In the genomic region with DNA sequence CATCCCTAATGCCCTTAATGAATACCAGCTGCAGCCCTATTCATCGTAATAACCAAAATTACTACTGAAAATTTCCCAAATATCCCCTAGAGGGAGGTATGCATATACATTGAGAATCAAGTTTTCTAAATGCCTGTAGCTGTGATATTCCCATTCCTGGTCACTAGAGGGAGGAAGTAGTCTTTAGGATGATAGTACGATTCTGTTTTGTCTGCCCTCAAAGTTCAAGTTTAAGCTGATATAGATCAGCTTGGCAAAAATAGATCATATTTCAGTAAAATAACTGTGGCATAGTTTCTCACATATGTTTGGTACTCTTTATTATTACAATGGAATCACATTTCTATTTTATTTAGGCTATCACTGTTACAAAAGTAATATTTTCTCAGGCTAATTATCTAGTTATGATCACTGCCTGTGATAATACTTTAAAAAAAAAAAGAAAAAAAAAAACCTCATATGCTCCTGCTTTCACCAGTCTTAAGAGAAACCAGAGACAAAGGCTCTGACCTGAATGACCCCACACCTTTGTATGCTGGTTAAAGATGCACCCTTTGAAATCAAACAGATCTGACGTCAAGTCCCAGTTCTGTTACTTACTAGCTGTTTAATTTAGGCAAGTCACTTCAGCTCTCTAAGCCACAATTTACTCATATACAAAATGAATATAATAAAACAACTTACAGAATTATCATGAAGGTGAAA, we compare ENCODE assay signal across 8 cellular contexts. TPM values are rescaled to one million over a fixed set of nuclear protein-coding genes. Genes with fewer than 3 reads are reported as not detected.
A peak's percentile ranks its signal among the peaks of the same experiment; 100 is the strongest.
DNase-seq lines count a peak whose midpoint lies in the region; ATAC-seq, FAIRE-seq and TF ChIP-seq lines count a peak whose summit lies in the region.

No MANE protein-coding gene starts in this region.

- peaks cover 7% of the 10 kb centered on the region for H3K36me3 Mint-ChIP-seq in progenitor cell of endocrine pancreas (ENCODE audit: insufficient read depth)

- peaks cover 10% of the 10 kb centered on the region for H3K4me1 ChIP-seq in BLaER1

- H3K9me3 Mint-ChIP-seq in progenitor cell of endocrine pancreas (ENCODE audit: low read depth) = peaks cover 6% of the 10 kb centered on the region

- peaks cover 14% of the 10 kb centered on the region for H4K20me1 ChIP-seq in BLaER1

- H3K36me3 ChIP-seq in BLaER1 = peaks cover 31% of the 10 kb centered on the region

- no peaks in the 10 kb centered on the region for H3K4me1 Mint-ChIP-seq in progenitor cell of endocrine pancreas (ENCODE audit: low read depth)

- H3K27me3 ChIP-seq in BLaER1 = no peaks in the 10 kb centered on the region

- peak; percentile 93 for FAIRE-seq in TTC549 (lab: Jason Lieb, UNC)

- DNase-seq in NCI-H1694 treated with DMSO at 0.1 percent for 48 hours (lab: John Stamatoyannopoulos, UW) (peak; percentile 81), foreskin fibroblast (peak; percentile 68 to 88), progenitor cell of endocrine pancreas (ENCODE audit: low spot score, unreplicated experiment) (no peak)
- DNase-seq in activated CD4-positive, alpha-beta T cell treated with anti-CD3 and anti-CD28 coated beads for 4 hours = no peak

- TF ChIP-seq CTCF in foreskin fibroblast (IDR thresholded peaks at IDR 0.05; ENCODE audit: low read depth, low read length) (peak; percentile 86), progenitor cell of endocrine pancreas (IDR thresholded peaks at IDR 0.05; ENCODE audit: unreplicated experiment) (peak; percentile 93)

- ATAC-seq in GM18519 (IDR thresholded peaks at IDR 0.05; ENCODE audit: low FRiP score, unreplicated experiment) (peak; percentile 89), HG02943 (IDR thresholded peaks at IDR 0.05; ENCODE audit: low read depth, unreplicated experiment) (peak; percentile 86)

- H3K27ac Mint-ChIP-seq in progenitor cell of endocrine pancreas = no peak overlapping the region

- H3K4me3 ChIP-seq in BLaER1 = no peak overlapping the region
- no peak overlapping the region for H3K4me3 ChIP-seq in foreskin fibroblast (ENCODE audit: low read depth in 1 of 2, low read length in 2 of 2)

- peak overlapping the region; percentile 22; the same call in 1 of the 2 replicates for H3K4me2 ChIP-seq in BLaER1

- no peak overlapping the region for H3K4me3 Mint-ChIP-seq in progenitor cell of endocrine pancreas (ENCODE audit: low read depth)

- H3K27ac ChIP-seq in BLaER1 = no peak overlapping the region

- H3K9ac ChIP-seq in BLaER1 = no peak overlapping the region

- peaks cover 17% of the 10 kb centered on the region for H3K9me3 ChIP-seq in BLaER1

- no peaks in the 10 kb centered on the region for H3K27me3 Mint-ChIP-seq in progenitor cell of endocrine pancreas

RNA-seq across cellular contexts. Expression of a gene that starts 11.0 kb away (rescaled TPM):
- total RNA-seq in progenitor cell of endocrine pancreas = 101 and 102 TPM in 2 replicates

RNA-seq across cellular contexts. Expression of a gene that starts 14.9 kb away (rescaled TPM):
- 69.0 and 72.1 TPM in 2 replicates for total RNA-seq in progenitor cell of endocrine pancreas

Comparison
In these comparisons a context has a peak if more than half of its experiments do, and no peak if none do; other contexts are left out.
1. DNase-seq: peak in NCI-H1694 treated with DMSO at 0.1 percent for 48 hours (single experiment) and foreskin fibroblast (2 of 2); none in progenitor cell of endocrine pancreas (single experiment) and activated CD4-positive, alpha-beta T cell treated with anti-CD3 and anti-CD28 coated beads for 4 hours (0 of 2).